Comparison of ENCODE assay signal across 8 cellular contexts in the genomic region with DNA sequence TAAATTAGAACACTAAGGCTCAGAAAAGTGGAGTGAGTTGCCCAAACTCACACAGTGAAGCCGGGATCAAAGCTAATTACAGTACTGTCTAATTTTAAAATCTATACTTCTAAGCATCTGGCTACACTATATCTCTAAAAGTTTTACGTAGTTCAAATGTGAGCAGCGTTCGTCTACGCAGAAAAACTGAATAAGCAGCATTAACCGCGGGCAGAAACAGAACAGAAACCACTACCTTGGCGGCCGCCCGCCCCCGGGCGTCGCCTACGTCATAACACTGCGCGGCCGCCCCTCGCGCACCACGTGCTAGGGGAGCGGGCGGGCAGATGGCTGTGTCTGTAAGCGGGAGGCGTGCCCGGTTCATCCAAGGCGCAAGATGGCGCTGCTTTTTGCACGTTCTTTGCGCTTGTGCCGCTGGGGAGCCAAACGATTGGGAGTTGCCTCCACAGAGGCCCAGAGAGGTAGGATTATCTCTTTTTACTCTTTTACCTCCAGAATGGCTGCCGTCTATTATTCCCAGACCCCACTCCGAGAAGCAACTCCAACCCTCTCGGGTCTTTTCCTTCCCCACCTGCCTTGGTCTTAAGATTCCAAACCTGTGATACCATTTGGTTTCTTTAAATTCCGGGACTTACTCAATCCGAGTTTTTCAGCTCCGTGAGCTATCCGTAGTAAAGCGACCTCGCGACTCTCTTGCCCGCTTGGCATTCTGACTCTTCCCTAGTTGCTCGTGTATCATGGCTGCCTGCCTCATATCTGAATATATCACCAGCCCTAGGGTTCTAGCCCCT.
A peak's percentile ranks its signal among the peaks of the same experiment; 100 is the strongest.
DNase-seq lines count a peak whose midpoint lies in the region; ATAC-seq, FAIRE-seq and TF ChIP-seq lines count a peak whose summit lies in the region.

Gene SPRYD4 (plus strand): TSS at position 363 of the 791 bp plus-strand sequence. CDS start 14 bp downstream, at position 377.

- H3K9ac ChIP-seq in iPS-20b (ENCODE audit: low read depth, low read length), result peak within 1 kb of the TSS; percentile 98

- H3K36me3 ChIP-seq in brain microvascular endothelial cell (replicated peaks), result no peaks in the 10 kb centered on the region
- peaks cover 39% of the 10 kb centered on the region for H3K36me3 ChIP-seq in iPS-20b (ENCODE audit: insufficient read depth, low read depth, low read length)

- peak within 1 kb of the TSS; percentile 94 for H3K4me3 ChIP-seq in brain microvascular endothelial cell (ENCODE audit: low read depth, low read length)
- peak within 1 kb of the TSS; percentile 91 for H3K4me3 ChIP-seq in iPS-20b (ENCODE audit: low read length)
- H3K4me3 ChIP-seq in skin epidermis, result peak within 1 kb of the TSS; percentile 54 to 91 (median 80)

- peak; percentile 29 for TF ChIP-seq CTCF in brain microvascular endothelial cell (IDR thresholded peaks at IDR 0.05; ENCODE audit: low read depth, low read length, missing control alignments)

- peaks cover 6% of the 10 kb centered on the region; the same call in 1 of the 2 replicates for H3K4me1 ChIP-seq in iPS-20b (ENCODE audit: insufficient read depth, low read length)

- ATAC-seq in GM18858 (IDR thresholded peaks at IDR 0.05; ENCODE audit: unreplicated experiment) (peak; percentile 76), HG03066 (IDR thresholded peaks at IDR 0.05; ENCODE audit: low read depth, unreplicated experiment) (peak; percentile 91)

- DNase-seq in NCI-H2107 treated with DMSO at 0.1 percent for 48 hours (lab: John Stamatoyannopoulos, UW; ENCODE audit: unreplicated experiment) (peak; percentile 88), UCSD-AML1 (lab: John Stamatoyannopoulos, UW; ENCODE audit: unreplicated experiment) (peak; percentile 94), brain microvascular endothelial cell (peak; percentile 87)

- peak within 1 kb of the TSS; percentile 79 for H3K27ac ChIP-seq in brain microvascular endothelial cell
- H3K27ac ChIP-seq in iPS-20b (ENCODE audit: low read length), result peak within 1 kb of the TSS; percentile 78
- H3K27ac ChIP-seq in skin epidermis, result peak within 1 kb of the TSS; percentile 68 to 97 (median 88)

- no peaks in the 10 kb centered on the region for H3K27me3 ChIP-seq in brain microvascular endothelial cell (replicated peaks)
- H3K27me3 ChIP-seq in iPS-20b (ENCODE audit: insufficient read depth, low read length), result no peaks in the 10 kb centered on the region

- peak; percentile 68 for FAIRE-seq in A204.1 (lab: Jason Lieb, UNC)

- in situ Hi-C loops in brain microvascular endothelial cell (cut with HindIII; ENCODE audit: low pct_ligation_motif_present, low sequenced_read_pairs), result no loop called here

- no peaks in the 10 kb centered on the region for H3K9me3 ChIP-seq in iPS-20b (ENCODE audit: insufficient read depth, low read depth, low read length)

Comparison
In these comparisons a context has a peak if more than half of its experiments do, and no peak if none do; other contexts are left out.
1. Peak in every context shown above with its lines: DNase-seq, ATAC-seq, H3K4me3 ChIP-seq and H3K27ac ChIP-seq.